In the genomic region with DNA sequence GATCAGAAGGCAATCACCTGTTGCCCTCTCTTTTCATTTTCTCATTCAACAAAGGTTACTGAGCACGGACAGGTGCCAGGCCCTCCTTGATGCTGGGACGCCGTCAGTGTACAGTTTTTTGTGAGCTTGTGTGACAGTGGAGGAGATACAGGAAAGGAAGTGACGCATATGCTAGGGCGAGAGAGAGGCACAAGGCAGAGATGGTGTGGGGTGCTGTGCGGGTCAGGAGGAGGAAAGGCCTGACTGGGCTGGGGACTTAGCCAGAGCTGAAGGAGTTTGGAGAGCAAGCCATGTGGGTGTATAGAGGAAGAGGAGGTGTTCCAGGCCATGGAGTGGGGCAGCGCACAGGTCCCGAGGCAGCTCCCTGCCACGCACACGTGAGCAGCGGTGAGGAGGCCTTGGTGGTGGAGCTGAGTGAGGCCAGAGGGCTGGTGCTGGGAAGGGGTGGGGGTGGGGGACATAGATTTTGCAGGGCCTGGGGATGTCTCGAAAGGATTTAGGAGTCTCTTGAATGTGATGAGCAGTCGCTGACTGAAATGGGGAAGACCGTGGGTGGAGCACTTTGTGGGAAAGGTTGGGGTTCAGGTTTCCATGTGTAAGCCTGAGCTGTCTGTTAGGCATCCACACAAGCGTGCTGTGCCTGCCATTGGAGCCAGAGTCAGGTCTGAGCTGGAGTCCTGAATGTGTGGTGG, we compare ENCODE assay signal across 13 cellular contexts. TPM values are rescaled to one million over a fixed set of nuclear protein-coding genes. Genes with fewer than 3 reads are reported as not detected.
DNase-seq lines count a peak whose midpoint lies in the region; ATAC-seq and TF ChIP-seq lines count a peak whose summit lies in the region.
"Had no signal": no experiment of that assay in that cellular context is flagged by ENCODE, and none has a peak within 500 bp of the region (broad histone marks: within the 10 kb centered on the region; RNA-seq: fewer than 3 reads in every experiment).

No MANE protein-coding gene starts in this region.

- in situ Hi-C loops in mammary epithelial cell (cut with MboI; ENCODE audit: low sequenced_read_pairs in 2 of 2): no loop called here

- intact Hi-C loops in activated naive CD4-positive, alpha-beta T cell treated with anti-CD3 and anti-CD28 coated beads for 36 hours (cut with micrococcal nuclease): no loop called here
- intact Hi-C loops in mammary epithelial cell (cut with micrococcal nuclease): no loop called here

- no peak overlapping the region for H3K4me2 ChIP-seq in mammary epithelial cell (ENCODE audit: insufficient read depth, low read depth, low read length)

- peaks cover 30% of the 10 kb centered on the region for H3K36me3 Mint-ChIP-seq in activated naive CD4-positive, alpha-beta T cell treated with anti-CD3 and anti-CD28 coated beads for 36 hours (ENCODE audit: low read depth)
- H3K36me3 Mint-ChIP-seq in activated T-cell treated with anti-CD3 and anti-CD28 coated beads, Interleukin-2, amount 50 U/mL, for 72 hours (ENCODE audit: insufficient read depth in 2 of 2): peaks cover 5 to 17% of the 10 kb centered on the region in 2 donors
- H3K36me3 Mint-ChIP-seq in immature natural killer cell: peaks cover 19 to 31% (median 26%) of the 10 kb centered on the region in 3 donors

- H3K4me3 ChIP-seq in foreskin fibroblast (ENCODE audit: low read depth in 1 of 2, low read length in 2 of 2): no peak overlapping the region
- H3K4me3 ChIP-seq in mammary epithelial cell (replicated peaks in 1 of 3; ENCODE audit: insufficient read depth in 1 of 3, low read depth in 2 of 3, low read length in 3 of 3): no peak overlapping the region
- H3K4me3 ChIP-seq: SJCRH30 had no signal

- no TSS peak for BruUV-seq in mammary epithelial cell (replicated peaks; lab: Mats Ljungman, UMichigan)

- H3K4me3 Mint-ChIP-seq in activated naive CD4-positive, alpha-beta T cell treated with anti-CD3 and anti-CD28 coated beads for 36 hours: peak overlapping the region; percentile 46
- peak overlapping the region; percentile 54 to 66 for H3K4me3 Mint-ChIP-seq in activated T-cell treated with anti-CD3 and anti-CD28 coated beads, Interleukin-2, amount 50 U/mL, for 72 hours
- peak overlapping the region in 2 of 5 donors; percentile 1 to 20 for H3K4me3 Mint-ChIP-seq in immature natural killer cell
- peak overlapping the region in 1 of 2 donors; percentile 13 for H3K4me3 Mint-ChIP-seq in stimulated activated naive CD8-positive, alpha-beta T cell treated with anti-CD3 and anti-CD28 coated beads, Interleukin-15, amount 100 ng/mL, for 72 hours

- dilution Hi-C loops in mammary epithelial cell (cut with HindIII; ENCODE audit: low sequenced_read_pairs): no loop called here

- peaks cover 2% of the 10 kb centered on the region for H3K36me3 ChIP-seq in mammary epithelial cell (ENCODE audit: insufficient read depth, low read length)

- H3K9ac ChIP-seq in mammary epithelial cell (ENCODE audit: insufficient read depth, low read length): no peak overlapping the region

- peak; percentile 31 for DNase-seq in activated naive CD4-positive, alpha-beta T cell treated with anti-CD3 and anti-CD28 coated beads for 36 hours
- no peak for DNase-seq in activated naive CD4-positive, alpha-beta T cell (lab: John Stamatoyannopoulos, UW)
- peak; percentile 51 to 60 for DNase-seq in activated T-cell treated with anti-CD3 and anti-CD28 coated beads, Interleukin-2, amount 50 U/mL, for 72 hours
- DNase-seq in immature natural killer cell: peak; percentile 30 to 35 (median 34)
- DNase-seq in stimulated activated naive CD8-positive, alpha-beta T cell treated with anti-CD3 and anti-CD28 coated beads, Interleukin-15, amount 100 ng/mL, for 72 hours: no peak
- DNase-seq in foreskin fibroblast: no peak
- DNase-seq in mammary epithelial cell: no peak
- no peak for DNase-seq in NCI-H446 (lab: John Stamatoyannopoulos, UW)
- DNase-seq: ACHN, DMS153, erythroblast, NCI-H146, SJCRH30 had no signal

- peaks cover 17% of the 10 kb centered on the region for H3K79me2 ChIP-seq in mammary epithelial cell (ENCODE audit: insufficient read depth, low read length)

- no peaks in the 10 kb centered on the region for H3K9me3 ChIP-seq in mammary epithelial cell (replicated peaks; ENCODE audit: insufficient read depth, low read length)
- H3K9me3 ChIP-seq: SJCRH30 had no signal

- no peaks in the 10 kb centered on the region for H4K20me1 ChIP-seq in mammary epithelial cell (ENCODE audit: insufficient read depth, low read length)

- no peak for TF ChIP-seq CTCF in foreskin fibroblast (IDR thresholded peaks at IDR 0.05; ENCODE audit: low read depth, low read length)
- no peak for TF ChIP-seq CTCF in mammary epithelial cell (conservative IDR thresholded peaks at IDR 0.05 in 1 of 2, IDR thresholded peaks at IDR 0.05 in 1 of 2; ENCODE audit: extremely low read depth in 1 of 2, insufficient read depth in 1 of 2, low read depth in 1 of 2, low read length in 2 of 2)

- no peaks in the 10 kb centered on the region for H3K27me3 ChIP-seq in mammary epithelial cell (ENCODE audit: insufficient read depth, low read length)
- H3K27me3 ChIP-seq: SJCRH30 had no signal

- CTCF ChIA-PET in activated naive CD4-positive, alpha-beta T cell treated with anti-CD3 and anti-CD28 coated beads for 36 hours (lab: Charles Lee): interaction anchor here (0.7 kb wide), 1 partner anchor 202 kb away, joined by 3 read pairs; no protein-coding TSS in a partner anchor
- CTCF ChIA-PET in mammary epithelial cell (lab: Charles Lee; ENCODE audit: low non-redundant PET): no interaction called here

- H3K9me3 Mint-ChIP-seq in activated naive CD4-positive, alpha-beta T cell treated with anti-CD3 and anti-CD28 coated beads for 36 hours: no peaks in the 10 kb centered on the region
- no peaks in the 10 kb centered on the region for H3K9me3 Mint-ChIP-seq in activated T-cell treated with anti-CD3 and anti-CD28 coated beads, Interleukin-2, amount 50 U/mL, for 72 hours
- H3K9me3 Mint-ChIP-seq in immature natural killer cell: no peaks in the 10 kb centered on the region
- H3K9me3 Mint-ChIP-seq in stimulated activated naive CD8-positive, alpha-beta T cell treated with anti-CD3 and anti-CD28 coated beads, Interleukin-15, amount 100 ng/mL, for 72 hours: no peaks in the 10 kb centered on the region

- no peaks in the 10 kb centered on the region for H3K4me1 ChIP-seq in mammary epithelial cell (ENCODE audit: insufficient read depth, low read length)
- H3K4me1 ChIP-seq: SJCRH30 had no signal

- peak; percentile 77 to 89 for ATAC-seq in activated T-cell treated with anti-CD3 and anti-CD28 coated beads, Interleukin-2, amount 50 U/mL, for 72 hours (replicated peaks in 1 of 2)
- ATAC-seq in stimulated activated naive CD8-positive, alpha-beta T cell treated with anti-CD3 and anti-CD28 coated beads, Interleukin-15, amount 100 ng/mL, for 72 hours: peak; percentile 53

- H3K27ac Mint-ChIP-seq in activated naive CD4-positive, alpha-beta T cell treated with anti-CD3 and anti-CD28 coated beads for 36 hours: peak overlapping the region; percentile 79
- H3K27ac Mint-ChIP-seq in activated T-cell treated with anti-CD3 and anti-CD28 coated beads, Interleukin-2, amount 50 U/mL, for 72 hours: peak overlapping the region; percentile 64
- peak overlapping the region; percentile 85 to 96 (median 91) for H3K27ac Mint-ChIP-seq in immature natural killer cell
- peak overlapping the region; percentile 37 to 76 for H3K27ac Mint-ChIP-seq in stimulated activated naive CD8-positive, alpha-beta T cell treated with anti-CD3 and anti-CD28 coated beads, Interleukin-15, amount 100 ng/mL, for 72 hours

- no peaks in the 10 kb centered on the region for H3K27me3 Mint-ChIP-seq in activated naive CD4-positive, alpha-beta T cell treated with anti-CD3 and anti-CD28 coated beads for 36 hours (ENCODE audit: low read depth)
- no peaks in the 10 kb centered on the region for H3K27me3 Mint-ChIP-seq in activated T-cell treated with anti-CD3 and anti-CD28 coated beads, Interleukin-2, amount 50 U/mL, for 72 hours (ENCODE audit: low read depth)
- H3K27me3 Mint-ChIP-seq in immature natural killer cell (ENCODE audit: low read depth in 3 of 3): peaks cover 0 to 19% (median 10%) of the 10 kb centered on the region in 3 donors
- H3K27me3 Mint-ChIP-seq in stimulated activated naive CD8-positive, alpha-beta T cell treated with anti-CD3 and anti-CD28 coated beads, Interleukin-15, amount 100 ng/mL, for 72 hours: no peaks in the 10 kb centered on the region

- no peak overlapping the region for H2AFZ ChIP-seq in mammary epithelial cell (ENCODE audit: low read depth, low read length)

- 100% methylated on average over 12 of the region's 15 CpGs for WGBS in mammary epithelial cell (ENCODE audit: low coverage, missing lambda C conversion rate)

- H3K4me1 Mint-ChIP-seq in activated naive CD4-positive, alpha-beta T cell treated with anti-CD3 and anti-CD28 coated beads for 36 hours (ENCODE audit: low read depth): peaks cover 18% of the 10 kb centered on the region
- H3K4me1 Mint-ChIP-seq in activated T-cell treated with anti-CD3 and anti-CD28 coated beads, Interleukin-2, amount 50 U/mL, for 72 hours (ENCODE audit: low read depth): peaks cover 34% of the 10 kb centered on the region
- H3K4me1 Mint-ChIP-seq in immature natural killer cell: peaks cover 25 to 62% of the 10 kb centered on the region in 2 donors
- peaks cover 15% of the 10 kb centered on the region for H3K4me1 Mint-ChIP-seq in stimulated activated naive CD8-positive, alpha-beta T cell treated with anti-CD3 and anti-CD28 coated beads, Interleukin-15, amount 100 ng/mL, for 72 hours

- H3K27ac ChIP-seq in mammary epithelial cell (ENCODE audit: insufficient read depth, low read depth, low read length): no peak overlapping the region
- H3K27ac ChIP-seq: SJCRH30 had no signal

RNA-seq across cellular contexts. Expression of gene TRAPPC10, which starts 46.0 kb away (rescaled TPM):
- total RNA-seq in activated naive CD4-positive, alpha-beta T cell treated with anti-CD3 and anti-CD28 coated beads for 36 hours: 10 to 100 TPM; 37.1 to 38.6 TPM
- total RNA-seq in activated T-cell treated with anti-CD3 and anti-CD28 coated beads, Interleukin-2, amount 50 U/mL, for 72 hours: 10 to 100 TPM; 53.5 to 72.6 TPM
- 10 to 100 TPM; 42.0 to 74.7 (median 43.2) TPM for polyA plus RNA-seq in immature natural killer cell
- total RNA-seq in mammary epithelial cell: 10 to 100 TPM; 36.3 to 37.3 TPM
- polyA plus RNA-seq in mammary epithelial cell: 18.3 TPM
- polyA minus RNA-seq in mammary epithelial cell: 113 TPM

RNA-seq across cellular contexts. Expression of gene PWP2, which starts 49.1 kb away (rescaled TPM):
- 10 to 100 TPM; 29.6 to 30.9 TPM for total RNA-seq in activated naive CD4-positive, alpha-beta T cell treated with anti-CD3 and anti-CD28 coated beads for 36 hours
- 10 to 100 TPM in 1 of 2 donors, 1 to 10 TPM in 1; 5.9 to 23.2 TPM for total RNA-seq in activated T-cell treated with anti-CD3 and anti-CD28 coated beads, Interleukin-2, amount 50 U/mL, for 72 hours
- 10 to 100 TPM in 1 of 3 donors, 1 to 10 TPM in 1, under 1 TPM in 1; 0.63 to 23.8 (median 7.4) TPM for polyA plus RNA-seq in immature natural killer cell
- 1 to 10 TPM; 3.5 to 6.3 TPM for total RNA-seq in mammary epithelial cell
- 24.5 TPM for polyA plus RNA-seq in mammary epithelial cell
- 31.0 TPM for polyA minus RNA-seq in mammary epithelial cell

Comparison
In these comparisons a context has a peak if more than half of its experiments do, and no peak if none do; other contexts are left out.
1. DNase-seq: peak in activated naive CD4-positive, alpha-beta T cell treated with anti-CD3 and anti-CD28 coated beads for 36 hours (single experiment), activated T-cell treated with anti-CD3 and anti-CD28 coated beads, Interleukin-2, amount 50 U/mL, for 72 hours (2 of 2) and immature natural killer cell (3 of 3); none in activated naive CD4-positive, alpha-beta T cell (0 of 4), stimulated activated naive CD8-positive, alpha-beta T cell treated with anti-CD3 and anti-CD28 coated beads, Interleukin-15, amount 100 ng/mL, for 72 hours (0 of 2), foreskin fibroblast (0 of 2), mammary epithelial cell (single experiment) and NCI-H446 (0 of 2).
2. Peak in every context shown above with its lines, with median percentiles within 50 percentile points of each other: H3K27ac Mint-ChIP-seq.